Comparison of ENCODE assay signal across 1 cellular context in the genomic region with DNA sequence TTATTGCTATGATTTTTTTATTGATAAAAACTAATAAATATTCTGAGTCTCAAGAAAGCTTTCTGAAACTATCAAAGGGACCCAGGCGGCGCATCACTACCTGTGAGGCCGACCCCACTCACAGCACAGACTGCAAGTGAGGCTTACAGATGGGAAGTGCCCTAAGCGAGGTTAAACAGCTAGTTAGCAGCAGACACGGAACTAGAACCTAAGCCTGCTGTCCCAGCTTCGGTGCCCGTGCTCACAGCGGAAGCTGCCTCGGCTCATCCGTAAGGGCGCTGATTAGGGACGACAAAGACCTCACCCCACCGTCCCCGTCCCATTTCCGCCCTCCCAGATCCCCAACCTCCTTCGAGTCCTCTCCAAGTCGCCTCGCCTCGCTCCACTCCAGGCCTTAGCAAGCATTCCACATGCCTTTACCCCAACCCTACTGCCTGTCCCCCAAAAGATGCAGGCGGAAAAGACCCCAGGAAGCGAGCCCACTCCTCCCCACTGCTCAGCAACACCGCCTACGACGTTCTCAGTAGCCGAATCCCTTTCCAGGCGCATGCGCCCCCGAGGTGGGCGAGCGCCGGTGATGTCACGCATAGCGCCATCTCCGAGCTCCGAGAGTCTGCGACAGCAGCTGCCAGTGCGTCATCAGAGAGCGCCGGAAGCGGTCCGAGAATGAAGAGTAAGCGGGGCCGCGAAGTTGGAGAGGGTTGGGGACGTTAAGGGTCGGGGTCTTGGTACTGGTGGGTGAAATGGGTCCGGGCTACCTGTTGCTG.
TF ChIP-seq lines count a peak whose summit lies in the region.

TSS of gene POP4 (plus strand) at position 631 of the 767 bp plus-strand sequence. CDS start at position 667, 36 bp downstream.

TF ChIP-seq in HEK293, 187 proteins besides CTCF, POLR2A, EP300 and RAD21 (continued from another document and continues in another):
- TF ChIP-seq, protein P1, sequence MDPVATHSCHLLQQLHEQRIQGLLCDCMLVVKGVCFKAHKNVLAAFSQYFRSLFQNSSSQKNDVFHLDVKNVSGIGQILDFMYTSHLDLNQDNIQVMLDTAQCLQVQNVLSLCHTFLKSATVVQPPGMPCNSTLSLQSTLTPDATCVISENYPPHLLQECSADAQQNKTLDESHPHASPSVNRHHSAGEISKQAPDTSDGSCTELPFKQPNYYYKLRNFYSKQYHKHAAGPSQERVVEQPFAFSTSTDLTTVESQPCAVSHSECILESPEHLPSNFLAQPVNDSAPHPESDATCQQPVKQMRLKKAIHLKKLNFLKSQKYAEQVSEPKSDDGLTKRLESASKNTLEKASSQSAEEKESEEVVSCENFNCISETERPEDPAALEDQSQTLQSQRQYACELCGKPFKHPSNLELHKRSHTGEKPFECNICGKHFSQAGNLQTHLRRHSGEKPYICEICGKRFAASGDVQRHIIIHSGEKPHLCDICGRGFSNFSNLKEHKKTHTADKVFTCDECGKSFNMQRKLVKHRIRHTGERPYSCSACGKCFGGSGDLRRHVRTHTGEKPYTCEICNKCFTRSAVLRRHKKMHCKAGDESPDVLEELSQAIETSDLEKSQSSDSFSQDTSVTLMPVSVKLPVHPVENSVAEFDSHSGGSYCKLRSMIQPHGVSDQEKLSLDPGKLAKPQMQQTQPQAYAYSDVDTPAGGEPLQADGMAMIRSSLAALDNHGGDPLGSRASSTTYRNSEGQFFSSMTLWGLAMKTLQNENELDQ (tag by site-specific recombination; IDR thresholded peaks at IDR 0.05; ENCODE audit: low read depth) = no peak
- TF ChIP-seq ZBTB20 (tag by site-specific recombination; IDR thresholded peaks at IDR 0.05) (peak; percentile 79; the same call in 1 of the 2 replicates), ZNF830 (tag by site-specific recombination; IDR thresholded peaks at IDR 0.05; ENCODE audit: low read depth) (no peak), ZNF223 (tag by site-specific recombination; IDR thresholded peaks at IDR 0.05) (no peak), ZNF155 (tag by site-specific recombination; IDR thresholded peaks at IDR 0.05) (no peak), ZNF596 (tag by site-specific recombination; IDR thresholded peaks at IDR 0.05) (no peak), ZNF623 (tag by site-specific recombination; IDR thresholded peaks at IDR 0.05) (peak; percentile 6; the same call in 1 of the 2 replicates), ZFP69B (tag by site-specific recombination; IDR thresholded peaks at IDR 0.05) (peak; percentile 66; the same call in 1 of the 2 replicates), ZNF791 (tag by site-specific recombination; IDR thresholded peaks at IDR 0.05) (no peak), ZNF558 (tag by site-specific recombination; IDR thresholded peaks at IDR 0.05) (no peak; the same call in 1 of the 2 replicates), ZSCAN18 (tag by site-specific recombination; IDR thresholded peaks at IDR 0.05) (no peak; the same call in 1 of the 2 replicates), ZNF426 (tag by site-specific recombination; IDR thresholded peaks at IDR 0.05) (no peak), REST (tag by site-specific recombination; IDR thresholded peaks at IDR 0.05) (peak; percentile 26), ZNF624 (tag by site-specific recombination; IDR thresholded peaks at IDR 0.05) (no peak), SALL2 (tag by site-specific recombination; IDR thresholded peaks at IDR 0.05; ENCODE audit: borderline replicate concordance) (no peak), ZNF311 (tag by site-specific recombination; IDR thresholded peaks at IDR 0.05; ENCODE audit: borderline replicate concordance) (no peak), AEBP2 (tag by site-specific recombination; IDR thresholded peaks at IDR 0.05; ENCODE audit: borderline replicate concordance) (no peak), ZNF529 (tag by site-specific recombination; IDR thresholded peaks at IDR 0.05; ENCODE audit: insufficient replicate concordance) (no peak), KLF1 (tag by site-specific recombination; IDR thresholded peaks at IDR 0.05) (0 out of 2 replicates have a peak, but pooled peaks have one; percentile 64), ZNF132 (tag by site-specific recombination; IDR thresholded peaks at IDR 0.05; ENCODE audit: borderline replicate concordance) (no peak), TRIM28 (IDR thresholded peaks at IDR 0.05; ENCODE audit: borderline replicate concordance, low read length) (peak; percentile 72; the same call in 1 of the 2 replicates), ZNF76 (tag by site-specific recombination; IDR thresholded peaks at IDR 0.05; ENCODE audit: borderline replicate concordance, low read depth) (peak; percentile 82), ZSCAN30 (tag by site-specific recombination; IDR thresholded peaks at IDR 0.05) (0 out of 2 replicates have a peak, but pooled peaks have one; percentile 61), ZNF239 (tag by site-specific recombination; IDR thresholded peaks at IDR 0.05) (peak; percentile 80; the same call in 1 of the 2 replicates), ZBTB17 (tag by site-specific recombination; IDR thresholded peaks at IDR 0.05) (peak; percentile 100), ZNF707 (tag by site-specific recombination; IDR thresholded peaks at IDR 0.05) (no peak), KLF9 (tag by site-specific recombination; IDR thresholded peaks at IDR 0.05; ENCODE audit: low read depth) (peak; percentile 79), ZXDB (tag by site-specific recombination; IDR thresholded peaks at IDR 0.05) (peak; percentile 97), ZNF37A (tag by site-specific recombination; IDR thresholded peaks at IDR 0.05) (no peak)
- TF ChIP-seq, protein P2, sequence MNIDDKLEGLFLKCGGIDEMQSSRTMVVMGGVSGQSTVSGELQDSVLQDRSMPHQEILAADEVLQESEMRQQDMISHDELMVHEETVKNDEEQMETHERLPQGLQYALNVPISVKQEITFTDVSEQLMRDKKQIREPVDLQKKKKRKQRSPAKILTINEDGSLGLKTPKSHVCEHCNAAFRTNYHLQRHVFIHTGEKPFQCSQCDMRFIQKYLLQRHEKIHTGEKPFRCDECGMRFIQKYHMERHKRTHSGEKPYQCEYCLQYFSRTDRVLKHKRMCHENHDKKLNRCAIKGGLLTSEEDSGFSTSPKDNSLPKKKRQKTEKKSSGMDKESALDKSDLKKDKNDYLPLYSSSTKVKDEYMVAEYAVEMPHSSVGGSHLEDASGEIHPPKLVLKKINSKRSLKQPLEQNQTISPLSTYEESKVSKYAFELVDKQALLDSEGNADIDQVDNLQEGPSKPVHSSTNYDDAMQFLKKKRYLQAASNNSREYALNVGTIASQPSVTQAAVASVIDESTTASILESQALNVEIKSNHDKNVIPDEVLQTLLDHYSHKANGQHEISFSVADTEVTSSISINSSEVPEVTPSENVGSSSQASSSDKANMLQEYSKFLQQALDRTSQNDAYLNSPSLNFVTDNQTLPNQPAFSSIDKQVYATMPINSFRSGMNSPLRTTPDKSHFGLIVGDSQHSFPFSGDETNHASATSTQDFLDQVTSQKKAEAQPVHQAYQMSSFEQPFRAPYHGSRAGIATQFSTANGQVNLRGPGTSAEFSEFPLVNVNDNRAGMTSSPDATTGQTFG (tag by site-specific recombination; IDR thresholded peaks at IDR 0.05; ENCODE audit: borderline replicate concordance) = 0 out of 2 replicates have a peak, but pooled peaks have one; percentile 16
- TF ChIP-seq, protein P3, sequence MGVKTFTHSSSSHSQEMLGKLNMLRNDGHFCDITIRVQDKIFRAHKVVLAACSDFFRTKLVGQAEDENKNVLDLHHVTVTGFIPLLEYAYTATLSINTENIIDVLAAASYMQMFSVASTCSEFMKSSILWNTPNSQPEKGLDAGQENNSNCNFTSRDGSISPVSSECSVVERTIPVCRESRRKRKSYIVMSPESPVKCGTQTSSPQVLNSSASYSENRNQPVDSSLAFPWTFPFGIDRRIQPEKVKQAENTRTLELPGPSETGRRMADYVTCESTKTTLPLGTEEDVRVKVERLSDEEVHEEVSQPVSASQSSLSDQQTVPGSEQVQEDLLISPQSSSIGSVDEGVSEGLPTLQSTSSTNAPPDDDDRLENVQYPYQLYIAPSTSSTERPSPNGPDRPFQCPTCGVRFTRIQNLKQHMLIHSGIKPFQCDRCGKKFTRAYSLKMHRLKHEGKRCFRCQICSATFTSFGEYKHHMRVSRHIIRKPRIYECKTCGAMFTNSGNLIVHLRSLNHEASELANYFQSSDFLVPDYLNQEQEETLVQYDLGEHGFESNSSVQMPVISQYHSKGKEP (tag by site-specific recombination; IDR thresholded peaks at IDR 0.05) = peak; percentile 50; the same call in 1 of the 2 replicates
- TF ChIP-seq, protein P4, sequence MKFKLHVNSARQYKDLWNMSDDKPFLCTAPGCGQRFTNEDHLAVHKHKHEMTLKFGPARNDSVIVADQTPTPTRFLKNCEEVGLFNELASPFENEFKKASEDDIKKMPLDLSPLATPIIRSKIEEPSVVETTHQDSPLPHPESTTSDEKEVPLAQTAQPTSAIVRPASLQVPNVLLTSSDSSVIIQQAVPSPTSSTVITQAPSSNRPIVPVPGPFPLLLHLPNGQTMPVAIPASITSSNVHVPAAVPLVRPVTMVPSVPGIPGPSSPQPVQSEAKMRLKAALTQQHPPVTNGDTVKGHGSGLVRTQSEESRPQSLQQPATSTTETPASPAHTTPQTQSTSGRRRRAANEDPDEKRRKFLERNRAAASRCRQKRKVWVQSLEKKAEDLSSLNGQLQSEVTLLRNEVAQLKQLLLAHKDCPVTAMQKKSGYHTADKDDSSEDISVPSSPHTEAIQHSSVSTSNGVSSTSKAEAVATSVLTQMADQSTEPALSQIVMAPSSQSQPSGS (tag by site-specific recombination; IDR thresholded peaks at IDR 0.05; ENCODE audit: low read depth) = peak; percentile 99
- TF ChIP-seq, protein P5, sequence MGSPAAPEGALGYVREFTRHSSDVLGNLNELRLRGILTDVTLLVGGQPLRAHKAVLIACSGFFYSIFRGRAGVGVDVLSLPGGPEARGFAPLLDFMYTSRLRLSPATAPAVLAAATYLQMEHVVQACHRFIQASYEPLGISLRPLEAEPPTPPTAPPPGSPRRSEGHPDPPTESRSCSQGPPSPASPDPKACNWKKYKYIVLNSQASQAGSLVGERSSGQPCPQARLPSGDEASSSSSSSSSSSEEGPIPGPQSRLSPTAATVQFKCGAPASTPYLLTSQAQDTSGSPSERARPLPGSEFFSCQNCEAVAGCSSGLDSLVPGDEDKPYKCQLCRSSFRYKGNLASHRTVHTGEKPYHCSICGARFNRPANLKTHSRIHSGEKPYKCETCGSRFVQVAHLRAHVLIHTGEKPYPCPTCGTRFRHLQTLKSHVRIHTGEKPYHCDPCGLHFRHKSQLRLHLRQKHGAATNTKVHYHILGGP (tag by site-specific recombination; IDR thresholded peaks at IDR 0.05) = peak; percentile 97
